In genomic region chr9:18692962-18693361, GRCh38 we compare ENCODE assay signal across 29 cellular contexts.
"Had no signal": no experiment of that assay in that cellular context is flagged by ENCODE, and none has a peak within 500 bp of the region (broad histone marks: within the 10 kb centered on the region; RNA-seq: fewer than 3 reads in every experiment).

No MANE protein-coding gene starts in this region.

- H3K36me3 ChIP-seq: Peyer's patch, SJSA1 had no signal

- H3K27me3 ChIP-seq: MG63, Peyer's patch, SJSA1 had no signal

- ATAC-seq: PC-3 had no signal

- H3K4me1 ChIP-seq: Peyer's patch, SJSA1 had no signal

- H3K9me3 ChIP-seq: SJSA1 had no signal

- H3K4me3 ChIP-seq: MG63, Peyer's patch, SJSA1 had no signal

- H3K27ac ChIP-seq: Peyer's patch, SJSA1 had no signal

- DNase-seq: Kasumi-1, KBM-7, MG63, NCI-H1048, NCI-H1092 treated with DMSO at 0.1 percent for 48 hours, NCI-H1105 treated with DMSO at 0.1 percent for 48 hours, NCI-H1417, NCI-H1436, NCI-H146, NCI-H1694, NCI-H187, NCI-H1930, NCI-H2029 treated with DMSO at 0.1 percent for 48 hours, NCI-H2081 treated with DMSO at 0.1 percent for 48 hours, NCI-H2107, NCI-H2171, NCI-H226, NCI-H446 treated with DMSO at 0.1 percent for 48 hours, NCI-H510A, NCI-H524, NCI-H526, NCI-H69, NCI-H748 treated with DMSO at 0.1 percent for 48 hours, PC-3, Peyer's patch, Right ventricle myocardium superior, SHP77 treated with DMSO at 0.1 percent for 48 hours, SW 1271 had no signal
